In the genomic region with DNA sequence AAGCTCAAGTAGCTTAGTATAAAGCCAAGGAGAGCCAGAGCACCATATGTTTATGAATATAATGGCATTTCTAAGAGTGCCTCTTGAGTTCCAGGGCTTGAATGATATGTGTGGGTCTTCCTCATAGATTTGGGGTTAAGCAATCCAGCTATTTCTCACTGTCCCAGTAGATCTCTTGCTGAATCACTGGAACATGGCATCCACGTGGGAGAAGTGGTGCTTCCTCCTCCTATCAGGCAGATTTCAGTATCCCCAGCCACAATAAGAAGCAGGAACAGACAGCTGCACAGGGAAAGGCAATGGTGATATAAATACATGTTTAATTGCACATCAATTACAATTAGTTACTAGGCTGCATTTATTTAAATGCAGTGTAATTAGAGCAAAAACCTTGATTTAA, we compare ENCODE assay signal across 16 cellular contexts.
DNase-seq lines count a peak whose midpoint lies in the region; ATAC-seq and TF ChIP-seq lines count a peak whose summit lies in the region.
"Had no signal": no experiment of that assay in that cellular context is flagged by ENCODE, and none has a peak within 500 bp of the region (broad histone marks: within the 10 kb centered on the region; RNA-seq: fewer than 3 reads in every experiment).

No MANE protein-coding gene starts in this region.

- no peaks in the 10 kb centered on the region for H3K9me3 Mint-ChIP-seq in GM23338

- ATAC-seq in GM23338: no peak
- ATAC-seq in left lobe of liver: no peak
- ATAC-seq: HepG2, T-cell had no signal

- H2AFZ ChIP-seq in smooth muscle cell (ENCODE audit: low read depth) (peak overlapping the region; percentile 29), GM23338 (no peak overlapping the region)

- H3K4me2 ChIP-seq in smooth muscle cell (peak overlapping the region; percentile 54), GM23338 (no peak overlapping the region)

- H3K9me2 ChIP-seq in GM23338 (ENCODE audit: insufficient read depth): 0 out of 2 replicates have a peak, but pooled peaks cover 5% of the 10 kb centered on the region

- TF ChIP-seq CTCF in smooth muscle cell (IDR thresholded peaks at IDR 0.05; ENCODE audit: borderline replicate concordance, insufficient read depth, poor library complexity, severe bottlenecking) (no peak), GM23338 (conservative IDR thresholded peaks at IDR 0.05; ENCODE audit: low read depth in 2 of 2) (no peak)

- no peaks in the 10 kb centered on the region for H3K27me3 Mint-ChIP-seq in GM23338 (ENCODE audit: insufficient read depth, low read depth, poor library complexity)

- H3K4me1 Mint-ChIP-seq in GM23338: no peaks in the 10 kb centered on the region
- H3K4me1 Mint-ChIP-seq: CD8-positive, alpha-beta memory T cell; T-cell had no signal

- H3K36me3 Mint-ChIP-seq in GM23338 (ENCODE audit: low read depth): no peaks in the 10 kb centered on the region
- H3K36me3 Mint-ChIP-seq: CD8-positive, alpha-beta memory T cell; T-cell had no signal

- peak; percentile 35 for DNase-seq in NCI-H146 (lab: John Stamatoyannopoulos, UW)
- DNase-seq in RPMI7951 (ENCODE audit: low read depth): peak; percentile 54
- no peak for DNase-seq in smooth muscle cell (lab: John Stamatoyannopoulos, UW; ENCODE audit: unreplicated experiment)
- DNase-seq in NCI-H748 (lab: John Stamatoyannopoulos, UW; ENCODE audit: unreplicated experiment): no peak
- no peak for DNase-seq in GM23338 (ENCODE audit: low spot score)
- no peak for DNase-seq in left lobe of liver (ENCODE audit: low spot score)
- DNase-seq: C1 segment of cervical spinal cord; CD8-positive, alpha-beta memory T cell; KBM-7; MV-4-11; NCI-H1930; NCI-H446; NCI-H748 treated with DMSO at 0.1 percent for 48 hours; T-cell had no signal

- no CpG with 5 or more reads among the region's 1 CpG for WGBS in mesodermal cell (ENCODE audit: insufficient coverage in 2 of 2), 2 experiments
- WGBS in smooth muscle cell (ENCODE audit: low lambda C conversion rate): 0% methylated on average over 1 of the region's 1 CpG

- H3K9ac ChIP-seq in smooth muscle cell (ENCODE audit: low read depth): no peak overlapping the region

- H3K4me3 Mint-ChIP-seq in GM23338: no peak overlapping the region
- H3K4me3 Mint-ChIP-seq: CD8-positive, alpha-beta memory T cell; T-cell had no signal

- H3F3A ChIP-seq in smooth muscle cell (ENCODE audit: low read depth) (peaks cover 6% of the 10 kb centered on the region), GM23338 (replicated peaks; ENCODE audit: low read depth) (no peaks in the 10 kb centered on the region)

- peaks cover 7% of the 10 kb centered on the region for H3K4me1 ChIP-seq in mesodermal cell (ENCODE audit: control insufficient read depth, insufficient read depth, low read length, poor library complexity, severe bottlenecking)
- no peaks in the 10 kb centered on the region for H3K4me1 ChIP-seq in smooth muscle cell (ENCODE audit: low read depth)
- no peaks in the 10 kb centered on the region for H3K4me1 ChIP-seq in GM23338 (ENCODE audit: insufficient read depth)

- H3K27ac ChIP-seq in mesodermal cell (ENCODE audit: low read depth, low read length, severe bottlenecking) (peak overlapping the region; percentile 10), smooth muscle cell (ENCODE audit: low read depth) (no peak overlapping the region), GM23338 (ENCODE audit: low read depth) (no peak overlapping the region)

- H3K36me3 ChIP-seq in mesodermal cell (ENCODE audit: control insufficient read depth, insufficient read depth, low read length): no peaks in the 10 kb centered on the region
- H3K36me3 ChIP-seq in smooth muscle cell (ENCODE audit: low read depth): no peaks in the 10 kb centered on the region
- no peaks in the 10 kb centered on the region for H3K36me3 ChIP-seq in GM23338 (ENCODE audit: insufficient read depth)

- H4K20me1 ChIP-seq in smooth muscle cell (ENCODE audit: low read depth) (no peaks in the 10 kb centered on the region), GM23338 (replicated peaks; ENCODE audit: insufficient read depth) (no peaks in the 10 kb centered on the region)

- no peak overlapping the region for H3K4me3 ChIP-seq in mesodermal cell (ENCODE audit: extremely low read depth, insufficient read depth, low read length, poor library complexity, severe bottlenecking)
- no peak overlapping the region for H3K4me3 ChIP-seq in smooth muscle cell
- no peak overlapping the region for H3K4me3 ChIP-seq in GM23338

- H3K79me2 ChIP-seq in smooth muscle cell (ENCODE audit: low read depth) (no peaks in the 10 kb centered on the region), GM23338 (replicated peaks; ENCODE audit: insufficient read depth) (no peaks in the 10 kb centered on the region)

- no peaks in the 10 kb centered on the region for H3K9me3 ChIP-seq in mesodermal cell (ENCODE audit: control insufficient read depth, low read length)
- no peaks in the 10 kb centered on the region for H3K9me3 ChIP-seq in smooth muscle cell (replicated peaks; ENCODE audit: low read depth)

- H3K27me3 ChIP-seq in smooth muscle cell (ENCODE audit: low read depth) (no peaks in the 10 kb centered on the region), GM23338 (ENCODE audit: insufficient read depth) (no peaks in the 10 kb centered on the region)

- no peak overlapping the region for H3K27ac Mint-ChIP-seq in GM23338
- H3K27ac Mint-ChIP-seq: CD8-positive, alpha-beta memory T cell; T-cell had no signal

TF ChIP-seq in GM23338, 12 proteins besides CTCF, POLR2A, EP300 and RAD21:
- no peak for TF ChIP-seq CREB1 (CRISPR knock-in tag; IDR thresholded peaks at IDR 0.05; ENCODE audit: low read depth)
- TF ChIP-seq ZNF331 (CRISPR knock-in tag; IDR thresholded peaks at IDR 0.05; ENCODE audit: low read depth): no peak

Comparison
In these comparisons a context has a peak if more than half of its experiments do, and no peak if none do; other contexts are left out.
1. DNase-seq: peak in NCI-H146 (single experiment) and RPMI7951 (single experiment); none in smooth muscle cell (single experiment), NCI-H748 (single experiment), GM23338 (single experiment) and left lobe of liver (single experiment).